In genomic region chr20:35771367-35771688, GRCh38 we compare ENCODE assay signal across 8 cellular contexts. TPM values are rescaled to one million over a fixed set of nuclear protein-coding genes. Genes with fewer than 3 reads are reported as not detected.
DNase-seq lines count a peak whose midpoint lies in the region; ATAC-seq, FAIRE-seq and TF ChIP-seq lines count a peak whose summit lies in the region.

No MANE protein-coding gene starts in this region.

- intact Hi-C loops in naive thymus-derived CD4-positive, alpha-beta T cell (cut with micrococcal nuclease), result loop anchor here (1.0 to 10.0 kb wide), 6 partner anchors 29 to 316 kb away; partner anchors contain the start of genes CPNE1 (in 2 of the 2), RBM12 (in 2 of the 2), RBM39 (in 2 of the 2) and CEP250 (in 1 of the 2)

- peak overlapping the region; percentile 96 to 100 (median 100) for H3K27ac Mint-ChIP-seq in naive thymus-derived CD4-positive, alpha-beta T cell

- peaks cover 10% of the 10 kb centered on the region for H3K36me3 ChIP-seq in HUES6 (ENCODE audit: control insufficient read depth, insufficient read depth, low read length)
- H3K36me3 ChIP-seq in bronchial epithelial cell (ENCODE audit: control insufficient read depth, insufficient read depth, low read length), result no peaks in the 10 kb centered on the region
- H3K36me3 ChIP-seq in naive thymus-derived CD4-positive, alpha-beta T cell (ENCODE audit: control insufficient read depth in 2 of 3, insufficient read depth in 3 of 3, low read length in 3 of 3), result peaks cover 0 to 7% (median 6%) of the 10 kb centered on the region in 3 experiments

- POLR2A ChIA-PET in naive thymus-derived CD4-positive, alpha-beta T cell (lab: Charles Lee), result interaction anchor here (0.6 to 18.2 kb wide), 20 partner anchors 10 to 281 kb away, joined by 3 to 733 read pairs (median 5); partner anchors contain the start of genes CPNE1, NFS1, RBM12 and RBM39

- H3K27me3 ChIP-seq in HUES6 (ENCODE audit: control insufficient read depth, insufficient read depth, low read length), result peaks cover 10% of the 10 kb centered on the region
- H3K27me3 ChIP-seq in bronchial epithelial cell (ENCODE audit: control insufficient read depth, insufficient read depth, low read length), result no peaks in the 10 kb centered on the region
- no peaks in the 10 kb centered on the region for H3K27me3 ChIP-seq in naive thymus-derived CD4-positive, alpha-beta T cell (ENCODE audit: control insufficient read depth in 2 of 2, insufficient read depth in 2 of 2, low read length in 2 of 2)

- DNase-seq in bronchial epithelial cell (ENCODE audit: low read depth) (no peak), RKO (ENCODE audit: low spot score) (no peak), NCI-H69 (lab: John Stamatoyannopoulos, UW) (no peak)
- DNase-seq in naive thymus-derived CD4-positive, alpha-beta T cell, result no peak

- peaks cover 0 to 6% (median 0%) of the 10 kb centered on the region in 11 donors for H3K9me3 Mint-ChIP-seq in naive thymus-derived CD4-positive, alpha-beta T cell

- no peak for ATAC-seq in naive thymus-derived CD4-positive, alpha-beta T cell
- ATAC-seq in GM19324 (IDR thresholded peaks at IDR 0.05; ENCODE audit: low FRiP score, unreplicated experiment) (no peak), HG03045 (IDR thresholded peaks at IDR 0.05; ENCODE audit: unreplicated experiment) (no peak)

- peaks cover 48 to 87% (median 72%) of the 10 kb centered on the region in 7 donors for H3K4me1 Mint-ChIP-seq in naive thymus-derived CD4-positive, alpha-beta T cell

- H3K27ac ChIP-seq in 22Rv1 (peak overlapping the region; percentile 80), HUES6 (ENCODE audit: low read depth, low read length) (no peak overlapping the region)
- peak overlapping the region; percentile 98 for H3K27ac ChIP-seq in naive thymus-derived CD4-positive, alpha-beta T cell (ENCODE audit: low read depth, low read length)

- peaks cover 31% of the 10 kb centered on the region for H3K4me1 ChIP-seq in HUES6 (ENCODE audit: control insufficient read depth, insufficient read depth, low read length)
- peaks cover 73 to 78% of the 10 kb centered on the region in 2 donors for H3K4me1 ChIP-seq in naive thymus-derived CD4-positive, alpha-beta T cell (ENCODE audit: control insufficient read depth in 2 of 2, insufficient read depth in 2 of 2, low read length in 2 of 2)

- no peak overlapping the region for H3K9ac ChIP-seq in HUES6 (ENCODE audit: low read length)

- no peaks in the 10 kb centered on the region for H3K9me3 ChIP-seq in HUES6 (ENCODE audit: control insufficient read depth, insufficient read depth, low read depth, low read length)
- no peaks in the 10 kb centered on the region for H3K9me3 ChIP-seq in naive thymus-derived CD4-positive, alpha-beta T cell (ENCODE audit: control insufficient read depth in 2 of 3, low read length in 3 of 3)

- no peaks in the 10 kb centered on the region for H3K27me3 Mint-ChIP-seq in naive thymus-derived CD4-positive, alpha-beta T cell

- H3K36me3 Mint-ChIP-seq in naive thymus-derived CD4-positive, alpha-beta T cell, result peaks cover 0 to 16% (median 7%) of the 10 kb centered on the region in 5 donors

- H3K4me3 ChIP-seq in HUES6 (ENCODE audit: low read depth, low read length), result peak overlapping the region; percentile 86
- peak overlapping the region; percentile 83 for H3K4me3 ChIP-seq in bronchial epithelial cell (ENCODE audit: low read depth, low read length)
- H3K4me3 ChIP-seq in naive thymus-derived CD4-positive, alpha-beta T cell (ENCODE audit: low read length), result peak overlapping the region; percentile 30

- CTCF ChIA-PET in naive thymus-derived CD4-positive, alpha-beta T cell (lab: Charles Lee), result interaction anchor here (1.0 to 6.3 kb wide), 5 partner anchors 21 to 183 kb away, joined by 4 to 58 read pairs (median 4); partner anchors contain the start of genes RBM39 and SCAND1

- TF ChIP-seq CTCF in 22Rv1 (IDR thresholded peaks at IDR 0.05), result no peak
- no peak for TF ChIP-seq CTCF in bronchial epithelial cell (IDR thresholded peaks at IDR 0.05; ENCODE audit: insufficient read depth, low read length, severe bottlenecking)

- peak overlapping the region; percentile 63 to 96 (median 86) for H3K4me3 Mint-ChIP-seq in naive thymus-derived CD4-positive, alpha-beta T cell

- FAIRE-seq in bronchial epithelial cell (lab: Jason Lieb, UNC), result no peak

RNA-seq across cellular contexts. Expression of gene PHF20, which starts 0.5 kb away (rescaled TPM):
- total RNA-seq in bronchial epithelial cell, result 22.8 and 24.0 TPM in 2 replicates
- 100 to 1,000 TPM in 2 of 5 experiments, 10 to 100 TPM in 3; 57.5 to 157 (median 78.0) TPM for total RNA-seq in naive thymus-derived CD4-positive, alpha-beta T cell
- polyA plus RNA-seq in naive thymus-derived CD4-positive, alpha-beta T cell, result 100 to 1,000 TPM in 1 of 2 donors, 10 to 100 TPM in 1; 99.9 to 138 TPM

RNA-seq across cellular contexts. Expression of gene RBM39, which starts 29.3 kb away (rescaled TPM):
- total RNA-seq in bronchial epithelial cell, result 322 and 335 TPM in 2 replicates
- total RNA-seq in naive thymus-derived CD4-positive, alpha-beta T cell, result 1,000 to 10,000 TPM in 2 of 5 experiments, 100 to 1,000 TPM in 3; 372 to 1,041 (median 699) TPM
- 100 to 1,000 TPM; 100 to 152 TPM for polyA plus RNA-seq in naive thymus-derived CD4-positive, alpha-beta T cell

Comparison
In these comparisons a context has a peak if more than half of its experiments do, and no peak if none do; other contexts are left out.
1. H3K4me3 ChIP-seq: peak in every context shown above with its lines; median percentile 86 in HUES6; 83 in bronchial epithelial cell; 30 in naive thymus-derived CD4-positive, alpha-beta T cell.